ENCODE assay signal across 25 cellular contexts in genomic region chr2:206520450-206520849, GRCh38.
"Had no signal": no experiment of that assay in that cellular context is flagged by ENCODE, and none has a peak within 500 bp of the region (broad histone marks: within the 10 kb centered on the region; RNA-seq: fewer than 3 reads in every experiment).

No MANE protein-coding gene starts in this region.

- H3K9me3 ChIP-seq: gastroesophageal sphincter, lower lobe of right lung, mucosa of descending colon, prostate gland, right atrium auricular region, suprapubic skin, transverse colon, upper lobe of right lung, vagina had no signal

- DNase-seq: cortex of kidney; effector CD4-positive, alpha-beta T cell; foreskin keratinocyte; glutamatergic neuron; hypothalamus; left ventricle myocardium superior; lower lobe of right lung; mucosa of descending colon; naive B cell; stimulated activated CD4-positive, alpha-beta T cell treated with anti-CD3 and anti-CD28 coated beads, Interleukin-12 subunit alpha, Interleukin-12 subunit beta, amount 100 ng/mL, for 4 hours; stimulated activated CD4-positive, alpha-beta T cell treated with anti-CD3 and anti-CD28 coated beads, Interleukin-1b, Interleukin-23, amount 100 ng/mL, for 48 hours; stimulated activated CD4-positive, alpha-beta T cell treated with anti-CD3 and anti-CD28 coated beads, Interleukin-4, amount 100 ng/mL, for 1 hour; stimulated activated CD8-positive, alpha-beta memory T cell treated with anti-CD3 and anti-CD28 coated beads, Interleukin-4, amount 100 ng/mL, for 48 hours; stimulated activated naive CD4-positive, alpha-beta T cell; stimulated activated naive CD8-positive, alpha-beta T cell treated with anti-CD3 and anti-CD28 coated beads, Interleukin-15, amount 100 ng/mL, for 72 hours; transverse colon; upper lobe of right lung had no signal

- H3K36me3 ChIP-seq: gastroesophageal sphincter, lower lobe of right lung, prostate gland, right atrium auricular region, suprapubic skin, transverse colon, upper lobe of right lung, vagina had no signal

- H3K27ac ChIP-seq: epithelial cell of prostate, foreskin keratinocyte, gastroesophageal sphincter, lower lobe of right lung, prostate gland, right atrium auricular region, suprapubic skin, transverse colon, upper lobe of right lung, vagina had no signal

- FAIRE-seq: keratinocyte had no signal

- H3K4me2 ChIP-seq: smooth muscle cell had no signal

- H3K27me3 ChIP-seq: foreskin keratinocyte, gastroesophageal sphincter, right atrium auricular region, suprapubic skin, transverse colon, upper lobe of right lung, vagina had no signal

- H3K4me1 ChIP-seq: foreskin keratinocyte, lower lobe of right lung, prostate gland, right atrium auricular region, suprapubic skin, transverse colon, upper lobe of right lung, vagina had no signal

- H3K4me3 ChIP-seq: gastroesophageal sphincter, lower lobe of right lung, mucosa of descending colon, prostate gland, right atrium auricular region, smooth muscle cell, suprapubic skin, transverse colon, upper lobe of right lung, vagina had no signal
